Comparison of ENCODE assay signal across 1 cellular context in the genomic region with DNA sequence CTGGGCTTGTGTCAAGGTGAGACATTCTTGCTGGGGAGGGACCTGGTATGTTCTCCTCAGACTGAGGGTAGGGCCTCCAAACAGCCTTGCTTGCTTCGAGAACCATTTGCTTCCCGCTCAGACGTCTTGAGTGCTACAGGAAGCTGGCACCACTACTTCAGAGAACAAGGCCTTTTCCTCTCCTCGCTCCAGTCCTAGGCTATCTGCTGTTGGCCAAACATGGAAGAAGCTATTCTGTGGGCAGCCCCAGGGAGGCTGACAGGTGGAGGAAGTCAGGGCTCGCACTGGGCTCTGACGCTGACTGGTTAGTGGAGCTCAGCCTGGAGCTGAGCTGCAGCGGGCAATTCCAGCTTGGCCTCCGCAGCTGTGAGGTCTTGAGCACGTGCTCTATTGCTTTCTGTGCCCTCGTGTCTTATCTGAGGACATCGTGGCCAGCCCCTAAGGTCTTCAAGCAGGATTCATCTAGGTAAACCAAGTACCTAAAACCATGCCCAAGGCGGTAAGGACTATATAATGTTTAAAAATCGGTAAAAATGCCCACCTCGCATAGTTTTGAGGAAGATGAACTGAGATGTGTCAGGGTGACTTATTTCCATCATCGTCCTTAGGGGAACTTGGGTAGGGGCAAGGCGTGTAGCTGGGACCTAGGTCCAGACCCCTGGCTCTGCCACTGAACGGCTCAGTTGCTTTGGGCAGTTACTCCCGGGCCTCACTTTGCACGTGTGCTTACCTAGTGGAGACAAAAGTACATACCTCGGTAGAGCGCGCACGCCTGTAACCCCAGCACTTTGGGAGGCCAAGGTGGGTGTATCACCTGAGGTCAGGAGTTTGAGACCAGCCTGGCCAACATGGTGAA.
TF ChIP-seq lines count a peak whose summit lies in the region.

No MANE protein-coding gene starts in this region.

TF ChIP-seq in SK-N-SH, 30 proteins besides CTCF, POLR2A, EP300 and RAD21 (continued from another document):
- TF ChIP-seq, protein P1, sequence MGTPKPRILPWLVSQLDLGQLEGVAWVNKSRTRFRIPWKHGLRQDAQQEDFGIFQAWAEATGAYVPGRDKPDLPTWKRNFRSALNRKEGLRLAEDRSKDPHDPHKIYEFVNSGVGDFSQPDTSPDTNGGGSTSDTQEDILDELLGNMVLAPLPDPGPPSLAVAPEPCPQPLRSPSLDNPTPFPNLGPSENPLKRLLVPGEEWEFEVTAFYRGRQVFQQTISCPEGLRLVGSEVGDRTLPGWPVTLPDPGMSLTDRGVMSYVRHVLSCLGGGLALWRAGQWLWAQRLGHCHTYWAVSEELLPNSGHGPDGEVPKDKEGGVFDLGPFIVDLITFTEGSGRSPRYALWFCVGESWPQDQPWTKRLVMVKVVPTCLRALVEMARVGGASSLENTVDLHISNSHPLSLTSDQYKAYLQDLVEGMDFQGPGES (IDR thresholded peaks at IDR 0.05; ENCODE audit: low read depth, low read length) = no peak
- TF ChIP-seq RCOR1 (IDR thresholded peaks at IDR 0.05; ENCODE audit: low read length) (no peak), NRF1 (IDR thresholded peaks at IDR 0.05; ENCODE audit: low read depth, low read length) (no peak), GABPA (IDR thresholded peaks at IDR 0.05; ENCODE audit: low read depth) (no peak), JUND (IDR thresholded peaks at IDR 0.05) (peak; percentile 2; the same call in 1 of the 2 replicates), TEAD4 (IDR thresholded peaks at IDR 0.05; ENCODE audit: borderline replicate concordance, insufficient read depth) (no peak), RFX5 (IDR thresholded peaks at IDR 0.05; ENCODE audit: low read length) (no peak), POLR2AphosphoS5 (IDR thresholded peaks at IDR 0.05; ENCODE audit: low read depth, low read length) (peak; percentile 27), YY1 (IDR thresholded peaks at IDR 0.05; ENCODE audit: low read depth) (no peak), SMC3 (IDR thresholded peaks at IDR 0.05; ENCODE audit: low read depth, low read length) (no peak), CHD2 (IDR thresholded peaks at IDR 0.05; ENCODE audit: low read length, partially characterized antibody) (peak; percentile 16), SIN3A (IDR thresholded peaks at IDR 0.05; ENCODE audit: borderline replicate concordance, low read depth, low read length) (peak; percentile 42; the same call in 1 of the 2 replicates)
- TF ChIP-seq, protein P2, sequence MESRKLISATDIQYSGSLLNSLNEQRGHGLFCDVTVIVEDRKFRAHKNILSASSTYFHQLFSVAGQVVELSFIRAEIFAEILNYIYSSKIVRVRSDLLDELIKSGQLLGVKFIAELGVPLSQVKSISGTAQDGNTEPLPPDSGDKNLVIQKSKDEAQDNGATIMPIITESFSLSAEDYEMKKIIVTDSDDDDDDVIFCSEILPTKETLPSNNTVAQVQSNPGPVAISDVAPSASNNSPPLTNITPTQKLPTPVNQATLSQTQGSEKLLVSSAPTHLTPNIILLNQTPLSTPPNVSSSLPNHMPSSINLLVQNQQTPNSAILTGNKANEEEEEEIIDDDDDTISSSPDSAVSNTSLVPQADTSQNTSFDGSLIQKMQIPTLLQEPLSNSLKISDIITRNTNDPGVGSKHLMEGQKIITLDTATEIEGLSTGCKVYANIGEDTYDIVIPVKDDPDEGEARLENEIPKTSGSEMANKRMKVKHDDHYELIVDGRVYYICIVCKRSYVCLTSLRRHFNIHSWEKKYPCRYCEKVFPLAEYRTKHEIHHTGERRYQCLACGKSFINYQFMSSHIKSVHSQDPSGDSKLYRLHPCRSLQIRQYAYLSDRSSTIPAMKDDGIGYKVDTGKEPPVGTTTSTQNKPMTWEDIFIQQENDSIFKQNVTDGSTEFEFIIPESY (IDR thresholded peaks at IDR 0.05; ENCODE audit: borderline replicate concordance, low read depth) = peak; percentile 11; the same call in 1 of the 2 replicates
- TF ChIP-seq, protein P3, sequence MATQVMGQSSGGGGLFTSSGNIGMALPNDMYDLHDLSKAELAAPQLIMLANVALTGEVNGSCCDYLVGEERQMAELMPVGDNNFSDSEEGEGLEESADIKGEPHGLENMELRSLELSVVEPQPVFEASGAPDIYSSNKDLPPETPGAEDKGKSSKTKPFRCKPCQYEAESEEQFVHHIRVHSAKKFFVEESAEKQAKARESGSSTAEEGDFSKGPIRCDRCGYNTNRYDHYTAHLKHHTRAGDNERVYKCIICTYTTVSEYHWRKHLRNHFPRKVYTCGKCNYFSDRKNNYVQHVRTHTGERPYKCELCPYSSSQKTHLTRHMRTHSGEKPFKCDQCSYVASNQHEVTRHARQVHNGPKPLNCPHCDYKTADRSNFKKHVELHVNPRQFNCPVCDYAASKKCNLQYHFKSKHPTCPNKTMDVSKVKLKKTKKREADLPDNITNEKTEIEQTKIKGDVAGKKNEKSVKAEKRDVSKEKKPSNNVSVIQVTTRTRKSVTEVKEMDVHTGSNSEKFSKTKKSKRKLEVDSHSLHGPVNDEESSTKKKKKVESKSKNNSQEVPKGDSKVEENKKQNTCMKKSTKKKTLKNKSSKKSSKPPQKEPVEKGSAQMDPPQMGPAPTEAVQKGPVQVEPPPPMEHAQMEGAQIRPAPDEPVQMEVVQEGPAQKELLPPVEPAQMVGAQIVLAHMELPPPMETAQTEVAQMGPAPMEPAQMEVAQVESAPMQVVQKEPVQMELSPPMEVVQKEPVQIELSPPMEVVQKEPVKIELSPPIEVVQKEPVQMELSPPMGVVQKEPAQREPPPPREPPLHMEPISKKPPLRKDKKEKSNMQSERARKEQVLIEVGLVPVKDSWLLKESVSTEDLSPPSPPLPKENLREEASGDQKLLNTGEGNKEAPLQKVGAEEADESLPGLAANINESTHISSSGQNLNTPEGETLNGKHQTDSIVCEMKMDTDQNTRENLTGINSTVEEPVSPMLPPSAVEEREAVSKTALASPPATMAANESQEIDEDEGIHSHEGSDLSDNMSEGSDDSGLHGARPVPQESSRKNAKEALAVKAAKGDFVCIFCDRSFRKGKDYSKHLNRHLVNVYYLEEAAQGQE (IDR thresholded peaks at IDR 0.05; ENCODE audit: low read depth, low read length) = no peak
- TF ChIP-seq, protein P4, sequence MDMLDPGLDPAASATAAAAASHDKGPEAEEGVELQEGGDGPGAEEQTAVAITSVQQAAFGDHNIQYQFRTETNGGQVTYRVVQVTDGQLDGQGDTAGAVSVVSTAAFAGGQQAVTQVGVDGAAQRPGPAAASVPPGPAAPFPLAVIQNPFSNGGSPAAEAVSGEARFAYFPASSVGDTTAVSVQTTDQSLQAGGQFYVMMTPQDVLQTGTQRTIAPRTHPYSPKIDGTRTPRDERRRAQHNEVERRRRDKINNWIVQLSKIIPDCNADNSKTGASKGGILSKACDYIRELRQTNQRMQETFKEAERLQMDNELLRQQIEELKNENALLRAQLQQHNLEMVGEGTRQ (IDR thresholded peaks at IDR 0.05; ENCODE audit: borderline replicate concordance, low read depth, low read length) = no peak
- TF ChIP-seq, protein P5, sequence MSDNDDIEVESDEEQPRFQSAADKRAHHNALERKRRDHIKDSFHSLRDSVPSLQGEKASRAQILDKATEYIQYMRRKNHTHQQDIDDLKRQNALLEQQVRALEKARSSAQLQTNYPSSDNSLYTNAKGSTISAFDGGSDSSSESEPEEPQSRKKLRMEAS (IDR thresholded peaks at IDR 0.05; ENCODE audit: low read depth) = 0 out of 2 replicates have a peak, but pooled peaks have one; percentile 13
- TF ChIP-seq, protein P6, sequence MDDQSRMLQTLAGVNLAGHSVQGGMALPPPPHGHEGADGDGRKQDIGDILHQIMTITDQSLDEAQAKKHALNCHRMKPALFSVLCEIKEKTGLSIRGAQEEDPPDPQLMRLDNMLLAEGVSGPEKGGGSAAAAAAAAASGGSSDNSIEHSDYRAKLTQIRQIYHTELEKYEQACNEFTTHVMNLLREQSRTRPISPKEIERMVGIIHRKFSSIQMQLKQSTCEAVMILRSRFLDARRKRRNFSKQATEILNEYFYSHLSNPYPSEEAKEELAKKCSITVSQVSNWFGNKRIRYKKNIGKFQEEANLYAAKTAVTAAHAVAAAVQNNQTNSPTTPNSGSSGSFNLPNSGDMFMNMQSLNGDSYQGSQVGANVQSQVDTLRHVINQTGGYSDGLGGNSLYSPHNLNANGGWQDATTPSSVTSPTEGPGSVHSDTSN (IDR thresholded peaks at IDR 0.05) = peak; percentile 62
